22 cellular contexts compared by ENCODE assay signal in genomic region chr6:67175091-67175490, GRCh38.
"Had no signal": no experiment of that assay in that cellular context is flagged by ENCODE, and none has a peak within 500 bp of the region (broad histone marks: within the 10 kb centered on the region; RNA-seq: fewer than 3 reads in every experiment).

No MANE protein-coding gene starts in this region.

- DNase-seq: activated CD4-positive, alpha-beta memory T cell treated with anti-CD3 and anti-CD28 coated beads, Interleukin-2, amount 10 ng/mL, durations not matched to agents 7 days and 5 days; activated CD4-positive, alpha-beta T cell treated with anti-CD3 and anti-CD28 coated beads for 1 hour; activated CD4-positive, alpha-beta T cell treated with anti-CD3 and anti-CD28 coated beads for 4 hours; activated CD4-positive, alpha-beta T cell treated with anti-CD3 and anti-CD28 coated beads, Interleukin-2, amount 10 ng/mL, durations not matched to agents 7 days and 5 days; activated CD4-positive, alpha-beta T cell treated with anti-CD3 and anti-CD28 coated beads, Interleukin-2, amount 50 U/mL, for 4 hours; activated CD8-positive, alpha-beta memory T cell treated with anti-CD3 and anti-CD28 coated beads, Interleukin-2, amount 50 U/mL, for 48 hours; activated gamma-delta T cell treated with Interleukin-2 at 50 U/mL for 16 hours; activated naive CD4-positive, alpha-beta T cell treated with Interleukin-2 at 50 U/mL for 16 hours; activated naive CD8-positive, alpha-beta T cell treated with anti-CD3 and anti-CD28 coated beads for 36 hours; activated T-cell treated with anti-CD3 and anti-CD28 coated beads for 4 hours; activated T-cell treated with anti-CD3 and anti-CD28 coated beads, Interleukin-2, amount 50 U/mL, for 24 hours; activated T-cell treated with anti-CD3 and anti-CD28 coated beads, Interleukin-2, amount 50 U/mL, for 72 hours; brain microvascular endothelial cell; dorsolateral prefrontal cortex; effector memory CD4-positive, alpha-beta T cell; erythroblast; foreskin keratinocyte; gastrocnemius medialis; glutamatergic neuron; heart left ventricle; T-helper 2 cell had no signal

- ATAC-seq: activated T-cell treated with anti-CD3 and anti-CD28 coated beads, Interleukin-2, amount 50 U/mL, for 72 hours; foreskin keratinocyte; gastrocnemius medialis; heart left ventricle; WTC11 had no signal
